Comparison of ENCODE assay signal across 12 cellular contexts in the genomic region with DNA sequence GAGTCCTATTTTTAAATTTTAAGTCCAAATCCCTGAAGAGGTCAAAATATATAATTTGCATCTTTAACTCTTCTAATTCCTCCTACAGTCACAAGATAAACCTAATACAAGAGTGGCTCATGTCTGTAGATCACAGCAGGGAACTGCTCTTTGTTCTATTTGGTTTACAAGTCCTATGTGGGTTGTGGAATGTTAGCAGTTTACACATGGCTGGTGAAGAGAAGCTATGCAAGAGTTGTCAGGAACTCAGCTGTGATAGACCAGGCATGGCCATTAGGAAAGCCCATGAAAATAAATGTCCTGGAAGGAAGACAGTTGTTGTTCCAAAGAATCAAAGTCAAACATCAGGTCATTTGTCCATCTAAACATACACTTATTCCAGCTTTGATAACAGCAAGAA.
DNase-seq lines count a peak whose midpoint lies in the region; TF ChIP-seq lines count a peak whose summit lies in the region.
"Had no signal": no experiment of that assay in that cellular context is flagged by ENCODE, and none has a peak within 500 bp of the region (broad histone marks: within the 10 kb centered on the region; RNA-seq: fewer than 3 reads in every experiment).

No MANE protein-coding gene starts in this region.

- TF ChIP-seq POLR2A in erythroblast (IDR thresholded peaks at IDR 0.05; ENCODE audit: low read length) = no peak

- intact Hi-C loops in Calu3 (cut with micrococcal nuclease; ENCODE audit: unreplicated experiment) = no loop called here

- H4K20me1 ChIP-seq in neural progenitor cell (ENCODE audit: low read depth) = peaks cover 18% of the 10 kb centered on the region

- H3K9me3 Mint-ChIP-seq in neural progenitor cell (peaks cover 2% of the 10 kb centered on the region), Calu3 (ENCODE audit: low read depth, unreplicated experiment) (no peaks in the 10 kb centered on the region)

- H3F3A ChIP-seq in neural progenitor cell (ENCODE audit: low read depth) = peaks cover 18% of the 10 kb centered on the region

- DNase-seq in H7 (peak; percentile 21), NT2/D1 (ENCODE audit: low read depth, low spot score) (peak; percentile 27), fibroblast of pulmonary artery (ENCODE audit: low read depth) (peak; percentile 41), neural progenitor cell (ENCODE audit: low spot score) (peak; percentile 84), Calu3 (no peak), middle frontal gyrus (ENCODE audit: extremely low spot score, low spot score) (no peak), erythroblast (lab: John Stamatoyannopoulos, UW) (no peak)
- DNase-seq: activated CD4-positive, alpha-beta T cell treated with anti-CD3 and anti-CD28 coated beads, Interleukin-2, amount 50 U/mL, for 1 hour; activated gamma-delta T cell treated with Interleukin-2 at 50 U/mL for 16 hours; lower lobe of right lung; NCI-H187 treated with DMSO at 0.1 percent for 48 hours had no signal

- peak overlapping the region; percentile 42 for H3K4me3 Mint-ChIP-seq in neural progenitor cell
- no peak overlapping the region for H3K4me3 Mint-ChIP-seq in Calu3 (ENCODE audit: low read depth, unreplicated experiment)

- H3K4me1 Mint-ChIP-seq in neural progenitor cell (peaks cover 34% of the 10 kb centered on the region), Calu3 (ENCODE audit: low read depth, unreplicated experiment) (no peaks in the 10 kb centered on the region)

- peaks cover 6% of the 10 kb centered on the region for H3K36me3 Mint-ChIP-seq in neural progenitor cell
- no peaks in the 10 kb centered on the region for H3K36me3 Mint-ChIP-seq in Calu3 (ENCODE audit: insufficient read depth, unreplicated experiment)

- H3K36me3 ChIP-seq in H7 (replicated peaks; ENCODE audit: control insufficient read depth, insufficient read depth, low read length) (no peaks in the 10 kb centered on the region), NT2/D1 (ENCODE audit: insufficient read depth, insufficient read length, low read length) (no peaks in the 10 kb centered on the region), neural progenitor cell (no peaks in the 10 kb centered on the region)
- H3K36me3 ChIP-seq: lower lobe of right lung had no signal

- H3K4me3 ChIP-seq in H7 (ENCODE audit: insufficient read depth, low read depth, low read length) = no peak overlapping the region
- H3K4me3 ChIP-seq in NT2/D1 (ENCODE audit: insufficient read length, low read depth) = no peak overlapping the region
- no peak overlapping the region for H3K4me3 ChIP-seq in fibroblast of pulmonary artery (replicated peaks; ENCODE audit: low read depth, low read length)
- H3K4me3 ChIP-seq in neural progenitor cell = no peak overlapping the region
- H3K4me3 ChIP-seq: lower lobe of right lung had no signal

- CTCF ChIA-PET in Calu3 (lab: Charles Lee) = interaction anchor here (0.7 kb wide), 1 partner anchor 182 kb away, joined by 3 read pairs; no protein-coding TSS in a partner anchor

- H3K9ac ChIP-seq in NT2/D1 (ENCODE audit: insufficient read length, low read depth) (no peak overlapping the region), neural progenitor cell (no peak overlapping the region)

- H3K4me2 ChIP-seq in neural progenitor cell = peak overlapping the region; percentile 50

- TF ChIP-seq CTCF in fibroblast of pulmonary artery (IDR thresholded peaks at IDR 0.05; ENCODE audit: low read length, missing control alignments) (no peak), neural progenitor cell (IDR thresholded peaks at IDR 0.05) (no peak), Calu3 (IDR thresholded peaks at IDR 0.05; ENCODE audit: unreplicated experiment) (no peak)

- H2AFZ ChIP-seq in neural progenitor cell (replicated peaks) = no peak overlapping the region

- H3K4me1 ChIP-seq in NT2/D1 (ENCODE audit: insufficient read depth, insufficient read length) (no peaks in the 10 kb centered on the region), neural progenitor cell (peaks cover 24% of the 10 kb centered on the region)
- H3K4me1 ChIP-seq: Caco-2 had no signal

- H3K27ac Mint-ChIP-seq in neural progenitor cell = peak overlapping the region; percentile 31
- no peak overlapping the region for H3K27ac Mint-ChIP-seq in Calu3 (ENCODE audit: unreplicated experiment)

- H3K27me3 Mint-ChIP-seq in neural progenitor cell (ENCODE audit: insufficient read depth, low read depth) = no peaks in the 10 kb centered on the region
- H3K27me3 Mint-ChIP-seq in Calu3 (ENCODE audit: unreplicated experiment) = peaks cover 41% of the 10 kb centered on the region

- H3K9me3 ChIP-seq in NT2/D1 (ENCODE audit: insufficient read depth, low read length) = no peaks in the 10 kb centered on the region
- H3K9me3 ChIP-seq in neural progenitor cell (ENCODE audit: low read depth) = no peaks in the 10 kb centered on the region
- H3K9me3 ChIP-seq: Caco-2, lower lobe of right lung had no signal

- no peak overlapping the region for H3K27ac ChIP-seq in neural progenitor cell
- H3K27ac ChIP-seq: lower lobe of right lung had no signal

- BruUV-seq in Calu3 (replicated peaks; lab: Mats Ljungman, UMichigan) = no TSS peak

- no peaks in the 10 kb centered on the region for H3K27me3 ChIP-seq in H7 (ENCODE audit: control insufficient read depth, insufficient read depth, low read length)
- H3K27me3 ChIP-seq in NT2/D1 (ENCODE audit: insufficient read depth, insufficient read length) = no peaks in the 10 kb centered on the region
- H3K27me3 ChIP-seq in neural progenitor cell = no peaks in the 10 kb centered on the region

- H3K79me2 ChIP-seq in neural progenitor cell (ENCODE audit: low read depth) = peaks cover 3% of the 10 kb centered on the region

Comparison
In these comparisons a context has a peak if more than half of its experiments do, and no peak if none do; other contexts are left out.
1. DNase-seq: peak in H7 (single experiment), NT2/D1 (single experiment), fibroblast of pulmonary artery (single experiment) and neural progenitor cell (single experiment); none in Calu3 (single experiment), middle frontal gyrus (single experiment) and erythroblast (0 of 2).